Comparison of ENCODE assay signal across 8 cellular contexts in genomic region chr5:57178238-57178637, GRCh38. TPM values are rescaled to one million over a fixed set of nuclear protein-coding genes. Genes with fewer than 3 reads are reported as not detected.
A peak's percentile ranks its signal among the peaks of the same experiment; 100 is the strongest.
DNase-seq lines count a peak whose midpoint lies in the region; FAIRE-seq and TF ChIP-seq lines count a peak whose summit lies in the region.
"Not testable (repeated sequence)": the region's sequence is repeated elsewhere in the genome, so short reads cannot be mapped to it uniquely, and the experiment has no call there.

No MANE protein-coding gene starts in this region.

- H3K4me3 ChIP-seq in HUES64 (ENCODE audit: low read length) (peak overlapping the region; percentile 97), WERI-Rb-1 (ENCODE audit: low read depth, low read length) (peak overlapping the region; percentile 33), astrocyte (ENCODE audit: insufficient read depth, low read depth, low read length) (peak overlapping the region; percentile 22), epithelial cell of proximal tubule (ENCODE audit: low read depth, low read length) (peak overlapping the region; percentile 99), kidney epithelial cell (ENCODE audit: low read depth, low read length) (peak overlapping the region; percentile 26), neutrophil (ENCODE audit: low read depth in 1 of 2, low read length in 1 of 2) (peak overlapping the region in 1 of 2 experiments; percentile 99), stomach smooth muscle (ENCODE audit: low read length in 2 of 2) (peak overlapping the region; percentile 61 to 96)

- H3K4me2 ChIP-seq in astrocyte (ENCODE audit: low read length), result peak overlapping the region; percentile 97

- H3K27ac ChIP-seq in HUES64 (ENCODE audit: low read depth, low read length); WERI-Rb-1; astrocyte (ENCODE audit: low read depth, low read length); stomach smooth muscle (ENCODE audit: low read length): not testable (repeated sequence)
- peak overlapping the region; percentile 2 for H3K27ac ChIP-seq in neutrophil

- intact Hi-C loops in CD14-positive monocyte (cut with micrococcal nuclease), result loop anchor here in 1 of 2 donors (10.0 kb wide), 2 partner anchors 763 to 1183 kb away; partner anchors contain the start of gene IL6ST

- H3K4me1 ChIP-seq in HUES64 (ENCODE audit: insufficient read depth, low read length), result peaks cover 26% of the 10 kb centered on the region
- H3K4me1 ChIP-seq in astrocyte (ENCODE audit: insufficient read depth, low read length), result peaks cover 31% of the 10 kb centered on the region
- peaks cover 79 to 87% of the 10 kb centered on the region in 2 experiments for H3K4me1 ChIP-seq in neutrophil (ENCODE audit: control insufficient read depth in 1 of 2, insufficient read depth in 1 of 2, low read depth in 1 of 2, low read length in 1 of 2)
- H3K4me1 ChIP-seq in stomach smooth muscle (ENCODE audit: control insufficient read depth, insufficient read depth, low read length), result peaks cover 15% of the 10 kb centered on the region

- H3K27me3 Mint-ChIP-seq in CD14-positive monocyte (ENCODE audit: low read depth in 3 of 3); astrocyte (ENCODE audit: low read depth, unreplicated experiment): not testable (repeated sequence)

- H3K79me2 ChIP-seq in astrocyte (ENCODE audit: insufficient read depth, low read length), result peaks cover 93% of the 10 kb centered on the region

- DNase-seq in CD14-positive monocyte (ENCODE audit: low spot score); WERI-Rb-1; astrocyte (ENCODE audit: low read depth); epithelial cell of proximal tubule (ENCODE audit: low read depth); kidney epithelial cell (ENCODE audit: low read depth): not testable (repeated sequence)

- H3K9me3 ChIP-seq in HUES64 (ENCODE audit: insufficient read depth, low read depth, low read length); WERI-Rb-1 (ENCODE audit: severe bottlenecking); astrocyte (ENCODE audit: insufficient read depth, low read depth, low read length); neutrophil; stomach smooth muscle (ENCODE audit: control insufficient read depth in 2 of 2, low read length in 2 of 2): not testable (repeated sequence)

- H3K27me3 ChIP-seq in HUES64 (ENCODE audit: insufficient read depth, low read length); WERI-Rb-1 (ENCODE audit: insufficient read depth, low read depth, severe bottlenecking); astrocyte (ENCODE audit: insufficient read depth, low read length); kidney epithelial cell (ENCODE audit: control insufficient read depth, insufficient read depth, low read length); neutrophil; stomach smooth muscle (ENCODE audit: control insufficient read depth in 1 of 2, insufficient read depth in 2 of 2, low read length in 2 of 2): not testable (repeated sequence)

- peaks cover 78% of the 10 kb centered on the region for H4K20me1 ChIP-seq in astrocyte (ENCODE audit: insufficient read depth, low read length)

- H3K4me3 Mint-ChIP-seq in CD14-positive monocyte, result peak overlapping the region; percentile 60 to 84
- H3K4me3 Mint-ChIP-seq in astrocyte (ENCODE audit: unreplicated experiment), result peak overlapping the region; percentile 95

- FAIRE-seq in astrocyte (lab: Jason Lieb, UNC), result not testable (repeated sequence)

- peak overlapping the region in 5 of 7 donors; percentile 33 to 93 (median 83) for H3K27ac Mint-ChIP-seq in CD14-positive monocyte
- H3K27ac Mint-ChIP-seq in astrocyte (ENCODE audit: unreplicated experiment), result not testable (repeated sequence)

- 83% methylated on average over 12 of the region's 12 CpGs for WGBS in HUES64

- peaks cover 61% of the 10 kb centered on the region for H3K4me1 Mint-ChIP-seq in CD14-positive monocyte
- H3K4me1 Mint-ChIP-seq in astrocyte (ENCODE audit: low read depth, unreplicated experiment), result peaks cover 16% of the 10 kb centered on the region

- H3K36me3 Mint-ChIP-seq in CD14-positive monocyte (peaks cover 18 to 37% of the 10 kb centered on the region in 2 donors), astrocyte (ENCODE audit: low read depth, unreplicated experiment) (peaks cover 11% of the 10 kb centered on the region)

- H3K36me3 ChIP-seq in HUES64 (ENCODE audit: insufficient read depth, low read length) (peaks cover 32% of the 10 kb centered on the region), WERI-Rb-1 (peaks cover 64% of the 10 kb centered on the region)
- not testable (repeated sequence) for H3K36me3 ChIP-seq in astrocyte (ENCODE audit: insufficient read depth, low read length); kidney epithelial cell (ENCODE audit: control insufficient read depth, insufficient read depth, low read length); neutrophil; stomach smooth muscle (ENCODE audit: control insufficient read depth in 2 of 2, insufficient read depth in 2 of 2, low read length in 2 of 2)

- H3K9me3 Mint-ChIP-seq in CD14-positive monocyte; astrocyte (ENCODE audit: unreplicated experiment): not testable (repeated sequence)

- not testable (repeated sequence) for H2AFZ ChIP-seq in astrocyte (ENCODE audit: low read depth, low read length)

- H3K9ac ChIP-seq in HUES64 (ENCODE audit: low read depth, low read length), result not testable (repeated sequence)
- H3K9ac ChIP-seq in astrocyte (ENCODE audit: low read length), result peak overlapping the region; percentile 7
- H3K9ac ChIP-seq in stomach smooth muscle (ENCODE audit: low read length in 2 of 2), result peak overlapping the region in 1 of 2 donors; percentile 34

- not testable (repeated sequence) for TF ChIP-seq CTCF in CD14-positive monocyte (IDR thresholded peaks at IDR 0.05); WERI-Rb-1 (IDR thresholded peaks at IDR 0.05; ENCODE audit: low read depth, low read length); astrocyte (IDR thresholded peaks at IDR 0.05; ENCODE audit: insufficient read depth, low read depth, low read length); epithelial cell of proximal tubule (conservative IDR thresholded peaks at IDR 0.05; ENCODE audit: low read depth, low read length); kidney epithelial cell (IDR thresholded peaks at IDR 0.05; ENCODE audit: insufficient read depth, low read length, poor library complexity, severe bottlenecking); neutrophil (IDR thresholded peaks at IDR 0.05)

RNA-seq across cellular contexts. Expression of gene GPBP1, which starts 4.4 kb away (rescaled TPM):
- polyA plus RNA-seq in CD14-positive monocyte, result 10 to 100 TPM; 23.2 to 43.7 TPM
- 68.5 TPM for polyA plus RNA-seq in HUES64 (2013, experiment 1 of 2)
- 85.0 TPM for polyA plus RNA-seq in HUES64 (2013, experiment 2 of 2)
- total RNA-seq in astrocyte, result 59.8 and 60.3 TPM in 2 replicates
- 36.5 and 41.1 TPM in 2 replicates for total RNA-seq in epithelial cell of proximal tubule
- 45.9 and 50.9 TPM in 2 replicates for total RNA-seq in kidney epithelial cell
